12 cellular contexts compared by ENCODE assay signal in the genomic region with DNA sequence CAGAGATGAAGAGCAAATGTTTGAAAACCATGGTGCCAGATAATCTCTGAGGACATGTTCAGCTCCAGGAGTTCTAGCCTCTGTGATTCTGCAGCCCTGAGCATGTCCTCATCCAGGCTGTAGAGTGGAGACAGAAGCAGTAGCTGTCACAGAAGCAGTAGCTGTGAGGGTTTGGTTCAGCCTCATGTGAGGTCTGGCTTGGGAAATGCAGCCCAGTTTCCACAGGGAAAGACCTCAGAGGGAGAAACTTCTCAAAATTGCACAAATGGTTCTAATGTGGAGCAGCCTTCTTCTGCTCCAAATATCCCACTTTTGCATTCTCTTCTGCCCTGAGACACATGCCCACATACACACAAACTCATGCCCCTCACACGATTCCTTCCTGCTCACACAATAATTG. TPM values are rescaled to one million over a fixed set of nuclear protein-coding genes. Genes with fewer than 3 reads are reported as not detected.
DNase-seq lines count a peak whose midpoint lies in the region; ATAC-seq, FAIRE-seq and TF ChIP-seq lines count a peak whose summit lies in the region.
"Had no signal": no experiment of that assay in that cellular context is flagged by ENCODE, and none has a peak within 500 bp of the region (broad histone marks: within the 10 kb centered on the region; RNA-seq: fewer than 3 reads in every experiment).

No MANE protein-coding gene starts in this region.

- TF ChIP-seq CTCF in adrenal gland (IDR thresholded peaks at IDR 0.05) (no peak), heart left ventricle (IDR thresholded peaks at IDR 0.05) (no peak)

- H3K9me3 ChIP-seq in adrenal gland (replicated peaks in 1 of 3) (no peaks in the 10 kb centered on the region), heart left ventricle (no peaks in the 10 kb centered on the region)

- H3K27ac ChIP-seq in adrenal gland (peak overlapping the region in 3 of 5 donors; percentile 66 to 81 (median 69)), heart left ventricle (peak overlapping the region in 11 of 12 donors; percentile 58 to 87 (median 77))

- 36 to 60% (median 47%) methylated on average over 1 of the region's 1 CpG for WGBS in adrenal gland, 4 donors
- 58 to 81% (median 64%) methylated on average over 1 of the region's 1 CpG for WGBS in heart left ventricle, 4 donors

- H3K36me3 ChIP-seq in adrenal gland (replicated peaks in 1 of 2) (no peaks in the 10 kb centered on the region), heart left ventricle (peaks cover 0 to 61% (median 40%) of the 10 kb centered on the region in 9 donors)

- no peak overlapping the region for H3K4me3 Mint-ChIP-seq in activated CD8-positive, alpha-beta T cell treated with anti-CD3 and anti-CD28 coated beads, Interleukin-2, amount 10 ng/mL, durations not matched to agents 7 days and 5 days

- peak; percentile 34 for DNase-seq in AG20443 (ENCODE audit: low spot score)
- no peak for DNase-seq in adrenal gland
- no peak for DNase-seq in heart left ventricle
- no peak for DNase-seq in sciatic nerve (ENCODE audit: low spot score)
- DNase-seq in HTR-8/SVneo (ENCODE audit: insufficient read length, low spot score): no peak
- DNase-seq in NCI-H524 (lab: John Stamatoyannopoulos, UW): no peak
- DNase-seq in activated CD8-positive, alpha-beta T cell treated with anti-CD3 and anti-CD28 coated beads, Interleukin-2, amount 10 ng/mL, durations not matched to agents 7 days and 5 days: no peak
- DNase-seq: NCI-H1436 had no signal

- ATAC-seq in heart left ventricle: peak in 1 of 4 donors; percentile 13
- peak; percentile 40 for ATAC-seq in sciatic nerve
- ATAC-seq in HG03469 (IDR thresholded peaks at IDR 0.05; ENCODE audit: unreplicated experiment): no peak
- ATAC-seq in activated CD8-positive, alpha-beta T cell treated with anti-CD3 and anti-CD28 coated beads, Interleukin-2, amount 10 ng/mL, durations not matched to agents 7 days and 5 days: no peak

- TF ChIP-seq POLR2A in adrenal gland (IDR thresholded peaks at IDR 0.05): no peak
- no peak for TF ChIP-seq POLR2A in heart left ventricle (IDR thresholded peaks at IDR 0.05)

- peaks cover 11 to 13% of the 10 kb centered on the region in 2 donors for H3K4me1 ChIP-seq in adrenal gland (replicated peaks in 1 of 2)
- H3K4me1 ChIP-seq in heart left ventricle: peaks cover 0 to 26% (median 18%) of the 10 kb centered on the region in 12 donors

- POLR2A ChIA-PET in activated CD8-positive, alpha-beta T cell treated with anti-CD3 and anti-CD28 coated beads, Interleukin-2, amount 10 ng/mL, durations not matched to agents 7 days and 5 days (lab: Charles Lee): no interaction called here

- CTCF ChIA-PET in activated CD8-positive, alpha-beta T cell treated with anti-CD3 and anti-CD28 coated beads, Interleukin-2, amount 10 ng/mL, durations not matched to agents 7 days and 5 days (lab: Charles Lee): interaction anchor here (1.0 to 1.6 kb wide), 7 partner anchors 13 to 244 kb away, joined by 3 to 5 read pairs (median 3); no protein-coding TSS in a partner anchor

- H3K36me3 Mint-ChIP-seq in activated CD8-positive, alpha-beta T cell treated with anti-CD3 and anti-CD28 coated beads, Interleukin-2, amount 10 ng/mL, durations not matched to agents 7 days and 5 days (ENCODE audit: low read depth): no peaks in the 10 kb centered on the region

- H3K27me3 ChIP-seq in adrenal gland: no peaks in the 10 kb centered on the region
- H3K27me3 ChIP-seq in heart left ventricle: no peaks in the 10 kb centered on the region

- no peaks in the 10 kb centered on the region for H3K4me1 Mint-ChIP-seq in activated CD8-positive, alpha-beta T cell treated with anti-CD3 and anti-CD28 coated beads, Interleukin-2, amount 10 ng/mL, durations not matched to agents 7 days and 5 days (ENCODE audit: low read depth)

- H3K9me3 Mint-ChIP-seq in activated CD8-positive, alpha-beta T cell treated with anti-CD3 and anti-CD28 coated beads, Interleukin-2, amount 10 ng/mL, durations not matched to agents 7 days and 5 days (ENCODE audit: insufficient read depth): no peaks in the 10 kb centered on the region

- intact Hi-C loops in adrenal gland (cut with DNase I) (loop anchor here in 1 of 2 donors (5.0 kb wide), 1 partner anchor 160 kb away; no protein-coding TSS in a partner anchor), heart left ventricle (cut with DNase I) (loop anchor here (2.0 to 5.0 kb wide), 4 partner anchors 65 to 161 kb away; no protein-coding TSS in a partner anchor), sciatic nerve (cut with DNase I) (no loop called here)

- no peak overlapping the region for H3K4me3 ChIP-seq in adrenal gland
- H3K4me3 ChIP-seq in heart left ventricle: no peak overlapping the region

- FAIRE-seq in HTR-8/SVneo (lab: Jason Lieb, UNC): no peak

- no peak overlapping the region for H3K27ac Mint-ChIP-seq in activated CD8-positive, alpha-beta T cell treated with anti-CD3 and anti-CD28 coated beads, Interleukin-2, amount 10 ng/mL, durations not matched to agents 7 days and 5 days

- H3K27me3 Mint-ChIP-seq in activated CD8-positive, alpha-beta T cell treated with anti-CD3 and anti-CD28 coated beads, Interleukin-2, amount 10 ng/mL, durations not matched to agents 7 days and 5 days (ENCODE audit: low read depth): no peaks in the 10 kb centered on the region

RNA-seq across cellular contexts. Expression of gene DBX1, which starts 48.4 kb away (rescaled TPM):
- not detected for total RNA-seq in adrenal gland
- polyA plus RNA-seq in adrenal gland: not detected
- not detected for total RNA-seq in heart left ventricle
- polyA plus RNA-seq in heart left ventricle: not detected
- not detected for total RNA-seq in sciatic nerve
- total RNA-seq in activated CD8-positive, alpha-beta T cell treated with anti-CD3 and anti-CD28 coated beads, Interleukin-2, amount 10 ng/mL, durations not matched to agents 7 days and 5 days: not detected
- total RNA-seq: kidney epithelial cell; posterior vena cava; T-helper 2 cell treated with Interferon-gamma antibody and Interleukin-4, amounts not matched to agents 100 ng/mL and 5 ng/mL, for 36 hours had no signal
